Comparison of ENCODE assay signal across 29 cellular contexts in the genomic region with DNA sequence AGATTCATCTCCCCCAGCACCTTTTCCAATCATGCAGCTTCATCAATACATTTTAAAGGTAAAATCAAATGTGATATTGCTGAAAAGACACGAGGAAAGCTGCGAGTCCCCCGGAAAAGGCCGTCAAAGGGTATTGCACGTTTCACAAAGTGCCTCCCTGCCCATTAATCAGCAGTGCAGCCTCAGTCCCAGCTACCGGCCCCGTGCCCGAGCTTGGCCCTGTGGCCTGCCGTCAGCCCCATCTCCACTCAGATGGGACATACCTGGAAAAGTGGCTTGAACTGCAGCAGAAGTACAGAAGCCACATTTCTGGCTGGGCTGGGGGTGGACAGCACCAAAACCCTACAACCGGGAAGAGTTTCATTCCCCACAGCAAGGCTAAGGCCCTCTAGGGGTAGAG. TPM values are rescaled to one million over a fixed set of nuclear protein-coding genes. Genes with fewer than 3 reads are reported as not detected.
"Had no signal": no experiment of that assay in that cellular context is flagged by ENCODE, and none has a peak within 500 bp of the region (broad histone marks: within the 10 kb centered on the region; RNA-seq: fewer than 3 reads in every experiment).

No MANE protein-coding gene starts in this region.

- H3K9me3 ChIP-seq: esophagus muscularis mucosa, gastroesophageal sphincter, heart left ventricle, left lung, mucosa of descending colon, psoas muscle, SK-N-SH, testis had no signal

- H3K36me3 ChIP-seq: brain microvascular endothelial cell, esophagus muscularis mucosa, gastroesophageal sphincter, heart left ventricle, left lung, neural progenitor cell had no signal

- H3K27me3 Mint-ChIP-seq: activated B cell treated with CpG ODN at 0.5 μM for 24 hours; activated T-helper 17 cell treated with anti-CD3 and anti-CD28 coated beads, Interleukin-2, amount 50 U/mL, for 72 hours; naive B cell; T-cell had no signal

- H3K4me3 Mint-ChIP-seq: activated B cell treated with CpG ODN at 0.5 μM for 24 hours; activated CD4-positive, alpha-beta memory T cell treated with anti-CD3 and anti-CD28 coated beads for 36 hours; activated CD8-positive, alpha-beta memory T cell treated with anti-CD3 and anti-CD28 coated beads, Interleukin-2, amount 10 ng/mL, durations not matched to agents 7 days and 5 days; activated T-helper 17 cell treated with anti-CD3 and anti-CD28 coated beads, Interleukin-2, amount 50 U/mL, for 72 hours; naive B cell; neural progenitor cell; T-cell had no signal

- H3K4me2 ChIP-seq: SK-N-SH had no signal

- H3K36me3 Mint-ChIP-seq: activated CD4-positive, alpha-beta memory T cell treated with anti-CD3 and anti-CD28 coated beads for 36 hours; activated CD8-positive, alpha-beta memory T cell treated with anti-CD3 and anti-CD28 coated beads, Interleukin-2, amount 10 ng/mL, durations not matched to agents 7 days and 5 days; T-cell had no signal

- H3K9me2 ChIP-seq: SK-N-SH had no signal

- ATAC-seq: activated CD8-positive, alpha-beta memory T cell treated with anti-CD3 and anti-CD28 coated beads, Interleukin-2, amount 10 ng/mL, durations not matched to agents 7 days and 5 days; activated T-helper 17 cell treated with anti-CD3 and anti-CD28 coated beads, Interleukin-2, amount 50 U/mL, for 72 hours; gastroesophageal sphincter; heart left ventricle; left lung; mucosa of descending colon; psoas muscle; right cardiac atrium; stimulated activated naive CD8-positive, alpha-beta T cell treated with anti-CD3 and anti-CD28 coated beads, Interleukin-15, Interleukin-2, amounts not matched to agents 100 U/mL and 50 U/mL, for 24 hours; T-cell had no signal

- H2AFZ ChIP-seq: neural progenitor cell had no signal

- H3K27ac Mint-ChIP-seq: activated CD4-positive, alpha-beta memory T cell treated with anti-CD3 and anti-CD28 coated beads for 36 hours; activated CD8-positive, alpha-beta memory T cell treated with anti-CD3 and anti-CD28 coated beads, Interleukin-2, amount 10 ng/mL, durations not matched to agents 7 days and 5 days; activated T-helper 17 cell treated with anti-CD3 and anti-CD28 coated beads, Interleukin-2, amount 50 U/mL, for 72 hours; neural progenitor cell; T-cell had no signal

- H3K9me3 Mint-ChIP-seq: activated B cell treated with CpG ODN at 0.5 μM for 24 hours; activated CD4-positive, alpha-beta memory T cell treated with anti-CD3 and anti-CD28 coated beads for 36 hours; activated T-helper 17 cell treated with anti-CD3 and anti-CD28 coated beads, Interleukin-2, amount 50 U/mL, for 72 hours; naive B cell; T-cell had no signal

- H3K4me3 ChIP-seq: esophagus muscularis mucosa, gastroesophageal sphincter, heart left ventricle, left lung, mucosa of descending colon, neural progenitor cell, psoas muscle, testis had no signal

- DNase-seq: activated B cell treated with CpG ODN at 0.5 μM for 24 hours; activated CD4-positive, alpha-beta memory T cell treated with anti-CD3 and anti-CD28 coated beads for 36 hours; activated CD4-positive, alpha-beta T cell treated with anti-CD3 and anti-CD28 coated beads for 4 hours; activated CD8-positive, alpha-beta memory T cell treated with anti-CD3 and anti-CD28 coated beads, Interleukin-2, amount 10 ng/mL, durations not matched to agents 7 days and 5 days; activated naive CD4-positive, alpha-beta T cell; activated T-cell treated with anti-CD3 and anti-CD28 coated beads, Interleukin-2, amount 50 U/mL, for 1 hour; anterior cingulate cortex; brain microvascular endothelial cell; cortex of kidney; effector CD8-positive, alpha-beta T cell; heart left ventricle; kidney; mesenchymal stem cell; mucosa of descending colon; naive B cell; psoas muscle; SK-N-SH; stimulated activated naive CD8-positive, alpha-beta T cell treated with anti-CD3 and anti-CD28 coated beads, Interleukin-15, Interleukin-2, amounts not matched to agents 100 U/mL and 50 U/mL, for 24 hours; T-cell; testis had no signal

- H3K27me3 ChIP-seq: brain microvascular endothelial cell, esophagus muscularis mucosa, gastroesophageal sphincter, heart left ventricle, left lung, neural progenitor cell, testis had no signal

- H3K4me1 Mint-ChIP-seq: activated CD8-positive, alpha-beta memory T cell treated with anti-CD3 and anti-CD28 coated beads, Interleukin-2, amount 10 ng/mL, durations not matched to agents 7 days and 5 days; activated T-helper 17 cell treated with anti-CD3 and anti-CD28 coated beads, Interleukin-2, amount 50 U/mL, for 72 hours; T-cell had no signal

- H3K27ac ChIP-seq: brain microvascular endothelial cell, esophagus muscularis mucosa, gastroesophageal sphincter, heart left ventricle, left lung, psoas muscle had no signal

RNA-seq across cellular contexts. Expression of gene EQTN, which starts 39.9 kb away (rescaled TPM):
- total RNA-seq: activated B cell treated with CpG ODN at 0.5 μM for 24 hours; activated CD4-positive, alpha-beta memory T cell treated with anti-CD3 and anti-CD28 coated beads for 36 hours; activated CD8-positive, alpha-beta memory T cell treated with anti-CD3 and anti-CD28 coated beads, Interleukin-2, amount 10 ng/mL, durations not matched to agents 7 days and 5 days; activated T-helper 17 cell treated with anti-CD3 and anti-CD28 coated beads, Interleukin-2, amount 50 U/mL, for 72 hours; endothelial cell of umbilical vein; heart left ventricle; osteocyte; psoas muscle; right cardiac atrium; skeletal muscle tissue; T-cell had no signal
- polyA plus RNA-seq: endothelial cell of umbilical vein, heart left ventricle, psoas muscle, right cardiac atrium, SK-N-SH had no signal
